Comparison of ENCODE assay signal across 18 cellular contexts in genomic region chr6:157594292-157594691, GRCh38.
"Had no signal": no experiment of that assay in that cellular context is flagged by ENCODE, and none has a peak within 500 bp of the region (broad histone marks: within the 10 kb centered on the region; RNA-seq: fewer than 3 reads in every experiment).

No MANE protein-coding gene starts in this region.

- FAIRE-seq: small intestine had no signal

- H3K9me3 ChIP-seq: thyroid gland, uterus had no signal

- H3K27me3 ChIP-seq: dorsolateral prefrontal cortex, hepatocyte, neutrophil, suprapubic skin, thyroid gland, uterus had no signal

- H3K27ac Mint-ChIP-seq: naive thymus-derived CD4-positive, alpha-beta T cell; nephron progenitor cell; type B pancreatic cell had no signal

- H3K4me2 ChIP-seq: hepatocyte had no signal

- DNase-seq: cortex of kidney; dorsolateral prefrontal cortex; effector CD8-positive, alpha-beta T cell; foreskin melanocyte; kidney glomerular epithelial cell; naive thymus-derived CD4-positive, alpha-beta T cell; nephron progenitor cell; posterior cingulate gyrus; right cardiac atrium; small intestine; stimulated activated CD4-positive, alpha-beta T cell treated with anti-CD3 and anti-CD28 coated beads, Interleukin-12 subunit alpha, Interleukin-12 subunit beta, amount 100 ng/mL, for 4 hours; stimulated activated naive CD4-positive, alpha-beta T cell treated with Interleukin-2 at 50 U/mL for 16 hours; thyroid gland; uterus had no signal

- H2AFZ ChIP-seq: hepatocyte had no signal

- H3K79me2 ChIP-seq: hepatocyte had no signal

- H3K4me3 Mint-ChIP-seq: naive thymus-derived CD4-positive, alpha-beta T cell; nephron progenitor cell; type B pancreatic cell had no signal

- H3K9me3 Mint-ChIP-seq: type B pancreatic cell had no signal

- H3K36me3 ChIP-seq: neutrophil, suprapubic skin, thyroid gland, uterus had no signal

- H3K4me3 ChIP-seq: hepatocyte, suprapubic skin, thyroid gland, uterus had no signal

- H3K27me3 Mint-ChIP-seq: naive thymus-derived CD4-positive, alpha-beta T cell; type B pancreatic cell had no signal

- H3K27ac ChIP-seq: dorsolateral prefrontal cortex, hepatocyte, neutrophil, suprapubic skin, thyroid gland had no signal
